In genomic region chr1:98030483-98030882, GRCh38 we compare ENCODE assay signal across 17 cellular contexts.
A peak's percentile ranks its signal among the peaks of the same experiment; 100 is the strongest.
DNase-seq lines count a peak whose midpoint lies in the region; TF ChIP-seq lines count a peak whose summit lies in the region.
"Had no signal": no experiment of that assay in that cellular context is flagged by ENCODE, and none has a peak within 500 bp of the region (broad histone marks: within the 10 kb centered on the region; RNA-seq: fewer than 3 reads in every experiment).

No MANE protein-coding gene starts in this region.

- H3K9ac ChIP-seq in neuronal stem cell (ENCODE audit: low read depth, low read length, poor library complexity) = no peak overlapping the region
- H3K9ac ChIP-seq: BLaER1 treated with 17β-estradiol and CSF1 and Interleukin-3, amounts not matched to agents 10 nM and 100 nM had no signal

- H2BK12ac ChIP-seq in neuronal stem cell (ENCODE audit: low read length) = no peak overlapping the region

- H2BK5ac ChIP-seq in neuronal stem cell (ENCODE audit: low read length) = no peak overlapping the region

- in situ Hi-C loops in brain microvascular endothelial cell (cut with HindIII; ENCODE audit: low pct_ligation_motif_present, low sequenced_read_pairs) = no loop called here

- TF ChIP-seq CTCF in brain microvascular endothelial cell (IDR thresholded peaks at IDR 0.05; ENCODE audit: low read depth, low read length, missing control alignments) = no peak
- TF ChIP-seq CTCF in right atrium auricular region (IDR thresholded peaks at IDR 0.05) = no peak

- no peaks in the 10 kb centered on the region for H3K79me1 ChIP-seq in neuronal stem cell (ENCODE audit: low read depth, low read length)

- no peak overlapping the region for H2BK15ac ChIP-seq in neuronal stem cell (ENCODE audit: low read length)

- H3K23ac ChIP-seq in neuronal stem cell (ENCODE audit: low read depth, low read length, poor library complexity) = no peak overlapping the region

- no peak overlapping the region for H2AK5ac ChIP-seq in neuronal stem cell (ENCODE audit: low read depth, low read length)

- no peak overlapping the region for H3K4ac ChIP-seq in neuronal stem cell (ENCODE audit: low read length)

- H4K8ac ChIP-seq in neuronal stem cell (ENCODE audit: low read depth, low read length) = no peak overlapping the region

- H3K4me1 ChIP-seq in neuronal stem cell (ENCODE audit: control insufficient read depth in 2 of 2, insufficient read depth in 1 of 2, low read depth in 1 of 2, low read length in 2 of 2) = no peaks in the 10 kb centered on the region
- H3K4me1 ChIP-seq in right atrium auricular region = no peaks in the 10 kb centered on the region
- H3K4me1 ChIP-seq: BLaER1 treated with 17β-estradiol and CSF1 and Interleukin-3, amounts not matched to agents 10 nM and 100 nM; tibial artery had no signal

- peak overlapping the region; percentile 59 for H2AFZ ChIP-seq in neuronal stem cell (ENCODE audit: low read length)

- no peak overlapping the region for H2BK120ac ChIP-seq in neuronal stem cell (ENCODE audit: low read depth, low read length)

- no peak overlapping the region for H3K4me2 ChIP-seq in neuronal stem cell (ENCODE audit: insufficient read depth, low read length, poor library complexity, severe bottlenecking)
- H3K4me2 ChIP-seq: BLaER1 treated with 17β-estradiol and CSF1 and Interleukin-3, amounts not matched to agents 10 nM and 100 nM had no signal

- peak overlapping the region; percentile 73 for H3K27ac ChIP-seq in brain microvascular endothelial cell
- no peak overlapping the region for H3K27ac ChIP-seq in neuronal stem cell (replicated peaks; ENCODE audit: low read length)
- no peak overlapping the region for H3K27ac ChIP-seq in right atrium auricular region
- H3K27ac ChIP-seq: BLaER1 treated with 17β-estradiol and CSF1 and Interleukin-3, amounts not matched to agents 10 nM and 100 nM; epithelial cell of prostate; tibial artery had no signal

- no peak overlapping the region for H3K4me3 ChIP-seq in brain microvascular endothelial cell (ENCODE audit: low read depth, low read length)
- no peak overlapping the region for H3K4me3 ChIP-seq in neuronal stem cell (ENCODE audit: low read length in 2 of 2)
- no peak overlapping the region for H3K4me3 ChIP-seq in right atrium auricular region
- H3K4me3 ChIP-seq: BLaER1 treated with 17β-estradiol and CSF1 and Interleukin-3, amounts not matched to agents 10 nM and 100 nM; tibial artery had no signal

- H3K36me3 ChIP-seq in brain microvascular endothelial cell (replicated peaks) = no peaks in the 10 kb centered on the region
- H3K36me3 ChIP-seq in neuronal stem cell (replicated peaks in 1 of 2; ENCODE audit: control insufficient read depth in 2 of 2, insufficient read depth in 2 of 2, low read length in 2 of 2) = no peaks in the 10 kb centered on the region
- H3K36me3 ChIP-seq in right atrium auricular region = no peaks in the 10 kb centered on the region
- H3K36me3 ChIP-seq: BLaER1 treated with 17β-estradiol and CSF1 and Interleukin-3, amounts not matched to agents 10 nM and 100 nM; tibial artery had no signal

- H4K91ac ChIP-seq in neuronal stem cell (ENCODE audit: low read depth, low read length, poor library complexity) = no peak overlapping the region

- H3K27me3 ChIP-seq in brain microvascular endothelial cell (replicated peaks) (no peaks in the 10 kb centered on the region), neuronal stem cell (ENCODE audit: control insufficient read depth in 3 of 3, insufficient read depth in 3 of 3, low read depth in 1 of 3, low read length in 3 of 3) (no peaks in the 10 kb centered on the region), right atrium auricular region (no peaks in the 10 kb centered on the region)
- H3K27me3 ChIP-seq: BLaER1 treated with 17β-estradiol and CSF1 and Interleukin-3, amounts not matched to agents 10 nM and 100 nM; tibial artery had no signal

- H3K9me3 ChIP-seq in neuronal stem cell (replicated peaks in 1 of 2; ENCODE audit: control insufficient read depth in 2 of 2, insufficient read depth in 1 of 2, low read depth in 1 of 2, low read length in 2 of 2) (no peaks in the 10 kb centered on the region), right atrium auricular region (no peaks in the 10 kb centered on the region)
- H3K9me3 ChIP-seq: BLaER1 treated with 17β-estradiol and CSF1 and Interleukin-3, amounts not matched to agents 10 nM and 100 nM; tibial artery had no signal

- DNase-seq in ELR (ENCODE audit: low read depth) (peak; percentile 90), LHCN-M2 (ENCODE audit: low read depth) (peak; percentile 80), brain microvascular endothelial cell (no peak), neuronal stem cell (ENCODE audit: low spot score) (no peak), NCI-H446 treated with DMSO at 0.1 percent for 48 hours (lab: John Stamatoyannopoulos, UW) (no peak), GF-D8 (lab: John Stamatoyannopoulos, UW) (no peak), right atrium auricular region (ENCODE audit: low spot score) (no peak)
- no peak for DNase-seq in effector CD4-positive, alpha-beta T cell
- DNase-seq: activated CD4-positive, CD25-positive, alpha-beta regulatory T cell treated with anti-CD3 and anti-CD28 coated beads, Interleukin-2, amount 50 U/mL, for 72 hours; activated naive CD8-positive, alpha-beta T cell treated with anti-CD3 and anti-CD28 coated beads, Interleukin-2, amount 10 ng/mL, durations not matched to agents 7 days and 5 days; NCI-H2107; NCI-H82; occipital lobe; stimulated activated CD4-positive, alpha-beta T cell treated with anti-CD3 and anti-CD28 coated beads, Interleukin-2, amount 100 ng/mL, for 48 hours; tibial artery had no signal

- no peak overlapping the region for H3K14ac ChIP-seq in neuronal stem cell (ENCODE audit: low read length)

- no peak overlapping the region for H3K18ac ChIP-seq in neuronal stem cell (ENCODE audit: low read length)

Comparison
In these comparisons a context has a peak if more than half of its experiments do, and no peak if none do; other contexts are left out.
1. DNase-seq: peak in ELR (single experiment) and LHCN-M2 (single experiment); none in brain microvascular endothelial cell (single experiment), neuronal stem cell (single experiment), effector CD4-positive, alpha-beta T cell (single experiment), NCI-H446 treated with DMSO at 0.1 percent for 48 hours (single experiment), GF-D8 (single experiment) and right atrium auricular region (single experiment).